ENCODE assay signal across 10 cellular contexts in the genomic region with DNA sequence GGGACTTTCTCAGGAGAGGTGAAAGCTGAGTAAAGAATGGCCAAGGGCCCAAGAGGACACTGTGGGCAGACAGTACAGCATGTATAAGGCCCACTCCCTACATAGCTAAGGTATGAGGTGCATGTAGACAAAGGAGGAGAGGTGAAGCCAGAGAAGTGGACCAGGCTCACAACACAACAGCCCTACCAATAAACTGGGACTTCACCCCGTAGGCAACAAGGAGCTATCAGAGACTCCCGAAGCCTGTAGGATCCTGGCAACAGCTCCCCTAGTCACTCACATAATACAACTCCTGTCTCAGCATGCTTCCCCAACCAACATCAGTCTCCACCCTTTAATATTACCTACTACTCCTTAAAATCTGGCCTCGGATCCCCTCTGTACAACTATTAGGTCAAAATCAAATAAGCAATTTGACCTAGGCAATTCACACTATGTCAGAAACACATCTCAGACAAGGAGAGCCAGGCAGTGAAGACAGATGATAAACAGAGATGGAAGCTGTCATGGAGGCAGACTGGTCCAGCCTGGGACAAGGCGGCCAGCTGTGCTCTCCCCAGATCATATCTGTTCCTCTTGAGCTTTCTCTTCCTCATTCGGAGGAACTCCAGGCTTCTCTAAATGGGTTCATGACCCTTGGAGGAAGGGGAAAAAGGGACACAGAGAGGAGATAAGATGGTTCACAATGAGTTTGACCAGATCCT. TPM values are rescaled to one million over a fixed set of nuclear protein-coding genes. Genes with fewer than 3 reads are reported as not detected.
DNase-seq lines count a peak whose midpoint lies in the region; ATAC-seq, FAIRE-seq and TF ChIP-seq lines count a peak whose summit lies in the region.
"Had no signal": no experiment of that assay in that cellular context is flagged by ENCODE, and none has a peak within 500 bp of the region (broad histone marks: within the 10 kb centered on the region; RNA-seq: fewer than 3 reads in every experiment).

No MANE protein-coding gene starts in this region.

- TF ChIP-seq CTCF in heart left ventricle (IDR thresholded peaks at IDR 0.05) (no peak), kidney (IDR thresholded peaks at IDR 0.05; ENCODE audit: borderline replicate concordance, extremely low read depth, insufficient read depth) (no peak), upper lobe of right lung (IDR thresholded peaks at IDR 0.05) (no peak)

- H3K4me3 Mint-ChIP-seq in activated CD4-positive, alpha-beta memory T cell treated with anti-CD3 and anti-CD28 coated beads, Interleukin-2, amount 10 ng/mL, durations not matched to agents 7 days and 5 days: peak overlapping the region; percentile 75

- DNase-seq in heart left ventricle (no peak), left cardiac atrium (no peak), kidney (no peak), upper lobe of right lung (no peak), iPS-NIHi7 (ENCODE audit: extremely low spot score) (no peak), NCI-H2029 (lab: John Stamatoyannopoulos, UW) (no peak)
- no peak for DNase-seq in activated CD4-positive, alpha-beta memory T cell treated with anti-CD3 and anti-CD28 coated beads, Interleukin-2, amount 10 ng/mL, durations not matched to agents 7 days and 5 days
- DNase-seq: SHP77 had no signal

- peaks cover 22% of the 10 kb centered on the region for H3K4me1 Mint-ChIP-seq in activated CD4-positive, alpha-beta memory T cell treated with anti-CD3 and anti-CD28 coated beads, Interleukin-2, amount 10 ng/mL, durations not matched to agents 7 days and 5 days

- 54 to 77% (median 69%) methylated on average over 5 of the region's 5 CpGs for WGBS in heart left ventricle, 4 donors

- ATAC-seq in heart left ventricle: no peak
- ATAC-seq in left cardiac atrium: no peak
- ATAC-seq in upper lobe of right lung: no peak
- ATAC-seq in HG03342 (IDR thresholded peaks at IDR 0.05; ENCODE audit: unreplicated experiment): no peak

- H3K4me3 ChIP-seq in heart left ventricle (peak overlapping the region in 10 of 12 donors; percentile 68 to 98 (median 86)), kidney (ENCODE audit: low read length in 2 of 2) (peak overlapping the region; percentile 58 to 85), upper lobe of right lung (peak overlapping the region; percentile 89)

- H3K9me3 Mint-ChIP-seq in activated CD4-positive, alpha-beta memory T cell treated with anti-CD3 and anti-CD28 coated beads, Interleukin-2, amount 10 ng/mL, durations not matched to agents 7 days and 5 days: no peaks in the 10 kb centered on the region

- H3K27ac ChIP-seq in heart left ventricle (peak overlapping the region in 2 of 12 donors; percentile 91 to 93), kidney (ENCODE audit: low read depth in 2 of 2, low read length in 2 of 2) (no peak overlapping the region), upper lobe of right lung (no peak overlapping the region)

- intact Hi-C loops in heart left ventricle (cut with DNase I) (loop anchor here in 7 of 10 donors (2.0 to 10.0 kb wide), 5 partner anchors 173 to 385 kb away; a partner anchor contains a TSS), left cardiac atrium (cut with DNase I) (loop anchor here in 1 of 2 donors (10.0 kb wide), 1 partner anchor 255 kb away; no protein-coding TSS in a partner anchor), kidney (cut with DNase I) (loop anchor here (10.0 kb wide), 1 partner anchor 255 kb away; no protein-coding TSS in a partner anchor), upper lobe of right lung (cut with DNase I) (loop anchor here (10.0 kb wide), 1 partner anchor 255 kb away; no protein-coding TSS in a partner anchor)

- no peaks in the 10 kb centered on the region for H3K36me3 Mint-ChIP-seq in activated CD4-positive, alpha-beta memory T cell treated with anti-CD3 and anti-CD28 coated beads, Interleukin-2, amount 10 ng/mL, durations not matched to agents 7 days and 5 days (ENCODE audit: low read depth)

- no peak overlapping the region for H3K27ac Mint-ChIP-seq in activated CD4-positive, alpha-beta memory T cell treated with anti-CD3 and anti-CD28 coated beads, Interleukin-2, amount 10 ng/mL, durations not matched to agents 7 days and 5 days

- peaks cover 0 to 25% (median 3%) of the 10 kb centered on the region in 9 donors for H3K36me3 ChIP-seq in heart left ventricle
- no peaks in the 10 kb centered on the region for H3K36me3 ChIP-seq in kidney (ENCODE audit: control insufficient read depth in 1 of 2, insufficient read depth in 2 of 2, low read length in 2 of 2)
- H3K36me3 ChIP-seq in upper lobe of right lung: no peaks in the 10 kb centered on the region
- H3K36me3 ChIP-seq: pancreas had no signal

- peak overlapping the region; percentile 11 to 53 for H3K9ac ChIP-seq in kidney (ENCODE audit: low read length in 2 of 2)

- FAIRE-seq in kidney (lab: Jason Lieb, UNC): no peak
- FAIRE-seq: pancreas had no signal

- H3K9me3 ChIP-seq in heart left ventricle (no peaks in the 10 kb centered on the region), kidney (ENCODE audit: control insufficient read depth in 1 of 2, low read length in 2 of 2) (no peaks in the 10 kb centered on the region), upper lobe of right lung (no peaks in the 10 kb centered on the region)
- H3K9me3 ChIP-seq: pancreas had no signal

- H3K27me3 Mint-ChIP-seq in activated CD4-positive, alpha-beta memory T cell treated with anti-CD3 and anti-CD28 coated beads, Interleukin-2, amount 10 ng/mL, durations not matched to agents 7 days and 5 days: no peaks in the 10 kb centered on the region

- H3K27me3 ChIP-seq in heart left ventricle (no peaks in the 10 kb centered on the region), upper lobe of right lung (no peaks in the 10 kb centered on the region)
- H3K27me3 ChIP-seq: pancreas had no signal

- POLR2A ChIA-PET in activated CD4-positive, alpha-beta memory T cell treated with anti-CD3 and anti-CD28 coated beads, Interleukin-2, amount 10 ng/mL, durations not matched to agents 7 days and 5 days (lab: Charles Lee): interaction anchor here (1.0 to 3.7 kb wide), 11 partner anchors 8 to 586 kb away, joined by 3 to 33 read pairs (median 4); a partner anchor contains a TSS

- TF ChIP-seq POLR2A in heart left ventricle (IDR thresholded peaks at IDR 0.05): no peak

- H3K4me1 ChIP-seq in heart left ventricle: peaks cover 0 to 28% (median 16%) of the 10 kb centered on the region in 12 donors
- peaks cover 6 to 14% of the 10 kb centered on the region in 2 donors for H3K4me1 ChIP-seq in kidney (ENCODE audit: control insufficient read depth in 1 of 2, insufficient read depth in 1 of 2, low read depth in 1 of 2, low read length in 2 of 2)
- H3K4me1 ChIP-seq in upper lobe of right lung: peaks cover 22% of the 10 kb centered on the region

- CTCF ChIA-PET in activated CD4-positive, alpha-beta memory T cell treated with anti-CD3 and anti-CD28 coated beads, Interleukin-2, amount 10 ng/mL, durations not matched to agents 7 days and 5 days (lab: Charles Lee): interaction anchor here (0.7 to 5.3 kb wide), 16 partner anchors 8 to 597 kb away, joined by 3 to 194 read pairs (median 18); a partner anchor contains a TSS

RNA-seq across cellular contexts. Expression of a gene that starts 1.4 kb away (rescaled TPM):
- total RNA-seq in heart left ventricle (1 to 10 TPM; 2.1 to 8.6 (median 5.5) TPM), left cardiac atrium (1 to 10 TPM; 4.2 to 8.8 TPM), kidney (10.7 TPM), upper lobe of right lung (9.8 TPM)
- polyA plus RNA-seq in heart left ventricle (1 to 10 TPM; 1.9 to 4.8 TPM), kidney (ENCODE audit: insufficient read depth, low read depth, low replicate concordance) (5.7 TPM)
- total RNA-seq in activated CD4-positive, alpha-beta memory T cell treated with anti-CD3 and anti-CD28 coated beads, Interleukin-2, amount 10 ng/mL, durations not matched to agents 7 days and 5 days: 1 to 10 TPM; 5.0 to 5.6 TPM
